Comparison of ENCODE assay signal across 8 cellular contexts in genomic region chr1:13701274-13701650, GRCh38. TPM values are rescaled to one million over a fixed set of nuclear protein-coding genes. Genes with fewer than 3 reads are reported as not detected.
DNase-seq lines count a peak whose midpoint lies in the region; ATAC-seq and TF ChIP-seq lines count a peak whose summit lies in the region.

No MANE protein-coding gene starts in this region.

- peaks cover 19% of the 10 kb centered on the region for H3K36me3 Mint-ChIP-seq in brain

- peaks cover 4% of the 10 kb centered on the region for H3K27me3 Mint-ChIP-seq in brain

- peaks cover 8% of the 10 kb centered on the region for H3K9me3 ChIP-seq in AG04450 (ENCODE audit: control insufficient read depth, insufficient read depth, low read length)
- H3K9me3 ChIP-seq in HAP-1: peaks cover 6% of the 10 kb centered on the region; the same call in 1 of the 2 replicates
- H3K9me3 ChIP-seq in mucosa of stomach (ENCODE audit: control insufficient read depth, low read length): no peaks in the 10 kb centered on the region

- H3K27me3 ChIP-seq in AG04450 (ENCODE audit: control insufficient read depth, insufficient read depth, low read length) (no peaks in the 10 kb centered on the region), HAP-1 (ENCODE audit: low read depth) (no peaks in the 10 kb centered on the region), mucosa of stomach (ENCODE audit: control insufficient read depth, insufficient read depth, low read length) (no peaks in the 10 kb centered on the region)

- TF ChIP-seq CTCF in AG04450 (IDR thresholded peaks at IDR 0.05; ENCODE audit: low read depth, low read length) (no peak), brain (conservative IDR thresholded peaks at IDR 0.05) (no peak)

- no peak for ATAC-seq in GM21737 (IDR thresholded peaks at IDR 0.05; ENCODE audit: unreplicated experiment)
- no peak for ATAC-seq in HG02852 (IDR thresholded peaks at IDR 0.05; ENCODE audit: unreplicated experiment)

- H3K36me3 ChIP-seq in HAP-1 (replicated peaks): no peaks in the 10 kb centered on the region
- H3K36me3 ChIP-seq in mucosa of stomach (ENCODE audit: control insufficient read depth, insufficient read depth, low read length): no peaks in the 10 kb centered on the region

- H3K9me3 Mint-ChIP-seq in brain: peaks cover 16 to 25% (median 20%) of the 10 kb centered on the region in 5 experiments

- peak overlapping the region; percentile 90 to 99 (median 97) for H3K27ac Mint-ChIP-seq in brain

- no peak for DNase-seq in AG04450 (ENCODE audit: low read depth, low spot score)
- DNase-seq in HAP-1 (ENCODE audit: low spot score in 2 of 2): no peak
- DNase-seq in stimulated activated naive CD4-positive, alpha-beta T cell treated with Interleukin-2 at 50 U/mL for 16 hours (lab: John Stamatoyannopoulos, UW): no peak
- no peak for DNase-seq in middle frontal gyrus (ENCODE audit: extremely low spot score, low spot score)

- peaks cover 48% of the 10 kb centered on the region for H3K4me1 Mint-ChIP-seq in brain

- H3K4me1 ChIP-seq in HAP-1 (peaks cover 6% of the 10 kb centered on the region), mucosa of stomach (ENCODE audit: control insufficient read depth, insufficient read depth, low read length) (peaks cover 5% of the 10 kb centered on the region)

- peak overlapping the region; percentile 68 for H3K4me3 ChIP-seq in AG04450 (ENCODE audit: low read depth, low read length)
- H3K4me3 ChIP-seq in HAP-1: peak overlapping the region; percentile 31
- H3K4me3 ChIP-seq in mucosa of stomach (ENCODE audit: low read length): peak overlapping the region; percentile 10

- H3K27ac ChIP-seq in AG04450 (ENCODE audit: low read depth, low read length): no peak overlapping the region

- POLR2A ChIA-PET in AG04450 (lab: Yijun Ruan, JAX): interaction anchor here (0.7 to 1.8 kb wide), 2 partner anchors 48 to 81 kb away, joined by 4 to 7 read pairs; no protein-coding TSS in a partner anchor

- in situ Hi-C loops in HAP-1 (cut with MboI; ENCODE audit: low sequenced_read_pairs): no loop called here

- peak overlapping the region; percentile 58 for H3K9ac ChIP-seq in mucosa of stomach (ENCODE audit: low read length)

- CTCF ChIA-PET in AG04450 (lab: Charles Lee): no interaction called here

- peak overlapping the region; percentile 91 to 99 (median 96) for H3K4me3 Mint-ChIP-seq in brain

RNA-seq across cellular contexts. Expression of gene PRDM2, which starts 1.3 kb away (rescaled TPM):
- polyA plus RNA-seq in AG04450 (2011; rRNA removed) (12.0 and 16.4 TPM in 2 replicates), brain (ENCODE audit: insufficient read depth, low read depth, low replicate concordance) (30.0 TPM)
- polyA minus RNA-seq in AG04450 (2011; rRNA and poly(A)+ RNA removed): 20.4 and 25.6 TPM in 2 replicates

Comparison
In these comparisons a context has a peak if more than half of its experiments do, and no peak if none do; other contexts are left out.
1. H3K4me3 ChIP-seq: peak in every context shown above with its lines; median percentile 68 in AG04450; 31 in HAP-1; 10 in mucosa of stomach.